ENCODE assay signal across 20 cellular contexts in the genomic region with DNA sequence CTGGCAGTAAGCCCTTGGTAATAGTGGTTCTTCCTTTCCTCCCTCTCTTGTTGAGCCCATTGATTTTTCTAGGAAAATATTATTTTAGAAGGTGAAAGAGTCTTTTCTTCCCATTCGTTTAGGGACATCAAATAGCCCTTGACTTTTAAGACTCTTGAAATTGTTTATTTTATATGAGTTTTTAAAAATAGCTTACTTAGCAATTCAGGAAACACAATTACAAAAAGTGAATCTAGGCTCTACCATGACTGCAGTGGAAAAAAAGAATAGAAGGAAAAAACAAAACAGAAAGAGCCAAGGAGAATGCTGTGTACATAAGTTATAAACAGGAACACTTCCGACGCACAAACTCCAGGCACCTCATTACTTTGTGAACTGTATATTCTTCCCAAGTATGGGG.
DNase-seq lines count a peak whose midpoint lies in the region; ATAC-seq, FAIRE-seq and TF ChIP-seq lines count a peak whose summit lies in the region.
"Had no signal": no experiment of that assay in that cellular context is flagged by ENCODE, and none has a peak within 500 bp of the region (broad histone marks: within the 10 kb centered on the region; RNA-seq: fewer than 3 reads in every experiment).

No MANE protein-coding gene starts in this region.

- no peak for TF ChIP-seq POLR2A in HepG2 (IDR thresholded peaks at IDR 0.05; ENCODE audit: insufficient read depth in 1 of 2, low read depth in 2 of 2, low read length in 2 of 2)
- no peak for TF ChIP-seq POLR2A in transverse colon (IDR thresholded peaks at IDR 0.05)

- TF ChIP-seq RAD21 in HepG2 (CRISPR knock-in tag; IDR thresholded peaks at IDR 0.05) = no peak

- H3K4me1 Mint-ChIP-seq in HFFc6 (ENCODE audit: low read depth) = peaks cover 28% of the 10 kb centered on the region
- no peaks in the 10 kb centered on the region for H3K4me1 Mint-ChIP-seq in CD8-positive, alpha-beta T cell (ENCODE audit: low read depth)
- H3K4me1 Mint-ChIP-seq: CD8-positive, alpha-beta memory T cell; IgD-negative memory B cell had no signal

- H3K27me3 Mint-ChIP-seq in HFFc6 (ENCODE audit: insufficient read depth) = no peaks in the 10 kb centered on the region
- H3K27me3 Mint-ChIP-seq in CD8-positive, alpha-beta T cell (ENCODE audit: low read depth) = peaks cover 2% of the 10 kb centered on the region

- peak overlapping the region in 1 of 2 donors; percentile 64 for H3K9ac ChIP-seq in colonic mucosa (ENCODE audit: low read depth in 2 of 2, low read length in 2 of 2)
- no peak overlapping the region for H3K9ac ChIP-seq in HepG2 (ENCODE audit: insufficient read depth, low read depth, low read length)
- H3K9ac ChIP-seq: BLaER1 treated with 17β-estradiol and CSF1 and Interleukin-3, amounts not matched to agents 10 nM and 100 nM had no signal

- H3K4me2 ChIP-seq in HepG2 (ENCODE audit: low read depth, low read length) = no peak overlapping the region
- H3K4me2 ChIP-seq: BLaER1 treated with 17β-estradiol and CSF1 and Interleukin-3, amounts not matched to agents 10 nM and 100 nM had no signal

- H3K36me3 Mint-ChIP-seq in HFFc6 (ENCODE audit: low read depth) = 0 out of 2 replicates have a peak, but pooled peaks cover 6% of the 10 kb centered on the region
- H3K36me3 Mint-ChIP-seq in CD8-positive, alpha-beta T cell = no peaks in the 10 kb centered on the region
- H3K36me3 Mint-ChIP-seq: CD8-positive, alpha-beta memory T cell; IgD-negative memory B cell had no signal

- no peak for ATAC-seq in HepG2
- no peak for ATAC-seq in upper lobe of right lung
- no peak for ATAC-seq in CD8-positive, alpha-beta T cell
- ATAC-seq: SK-N-SH treated with all-trans-retinoic acid at 6 μM for 48 hours had no signal

- no TSS peak for BruUV-seq in HepG2 (replicated peaks; lab: Mats Ljungman, UMichigan)

- no peak for DNase-seq in HFFc6
- DNase-seq in colonic mucosa = no peak
- no peak for DNase-seq in HepG2 (ENCODE audit: low spot score)
- DNase-seq in transverse colon = no peak
- DNase-seq in KBM-7 = no peak
- DNase-seq in upper lobe of right lung = no peak
- DNase-seq in CD8-positive, alpha-beta T cell = no peak
- DNase-seq: CD8-positive, alpha-beta memory T cell; DND-41; NCI-H1092 treated with DMSO at 0.1 percent for 48 hours; NCI-H146; NCI-H2081 treated with DMSO at 0.1 percent for 48 hours; NCI-H510A; NCI-H774; SHP77 treated with DMSO at 0.1 percent for 48 hours had no signal

- no peak overlapping the region for H2AFZ ChIP-seq in HepG2 (ENCODE audit: low read length)

- no peak overlapping the region for H3K4me3 ChIP-seq in colonic mucosa
- no peak overlapping the region for H3K4me3 ChIP-seq in HepG2 (replicated peaks in 1 of 3; ENCODE audit: insufficient read depth in 1 of 3, low read depth in 2 of 3, low read length in 3 of 3)
- H3K4me3 ChIP-seq in transverse colon = no peak overlapping the region
- H3K4me3 ChIP-seq in upper lobe of right lung = no peak overlapping the region
- H3K4me3 ChIP-seq in CD8-positive, alpha-beta T cell (ENCODE audit: low read depth, low read length) = no peak overlapping the region
- H3K4me3 ChIP-seq: BLaER1 treated with 17β-estradiol and CSF1 and Interleukin-3, amounts not matched to agents 10 nM and 100 nM had no signal

- no peaks in the 10 kb centered on the region for H3K36me3 ChIP-seq in colonic mucosa
- H3K36me3 ChIP-seq in HepG2 (replicated peaks in 1 of 2; ENCODE audit: control insufficient read depth in 1 of 2, insufficient read depth in 2 of 2, low read length in 2 of 2) = no peaks in the 10 kb centered on the region
- H3K36me3 ChIP-seq in transverse colon = no peaks in the 10 kb centered on the region
- no peaks in the 10 kb centered on the region for H3K36me3 ChIP-seq in upper lobe of right lung
- H3K36me3 ChIP-seq in CD8-positive, alpha-beta T cell (ENCODE audit: insufficient read depth, low read length) = no peaks in the 10 kb centered on the region
- H3K36me3 ChIP-seq: BLaER1 treated with 17β-estradiol and CSF1 and Interleukin-3, amounts not matched to agents 10 nM and 100 nM had no signal

- POLR2A ChIA-PET in HepG2 (lab: Yijun Ruan, JAX) = no interaction called here
- POLR2A ChIA-PET in CD8-positive, alpha-beta T cell (lab: Charles Lee) = no interaction called here

- no peaks in the 10 kb centered on the region for H3K9me3 Mint-ChIP-seq in HFFc6
- no peaks in the 10 kb centered on the region for H3K9me3 Mint-ChIP-seq in CD8-positive, alpha-beta T cell
- H3K9me3 Mint-ChIP-seq: CD8-positive, alpha-beta memory T cell had no signal

- TF ChIP-seq EP300 in HepG2 (IDR thresholded peaks at IDR 0.05; ENCODE audit: low read depth in 2 of 2, low read length in 2 of 2) = no peak
- no peak for TF ChIP-seq EP300 in HepG2 (CRISPR knock-in tag; IDR thresholded peaks at IDR 0.05; ENCODE audit: borderline replicate concordance)
- no peak for TF ChIP-seq EP300 in transverse colon (IDR thresholded peaks at IDR 0.05; ENCODE audit: low read depth)

- H3K79me2 ChIP-seq in HepG2 (ENCODE audit: insufficient read depth, low read length) = no peaks in the 10 kb centered on the region

- in situ Hi-C loops in HepG2 (cut with HindIII; ENCODE audit: extremely low pct_ligation_motif_present, low pct_unique_long_range_greater_than_20kb) (no loop called here), transverse colon (cut with MboI; ENCODE audit: low pct_ligation_motif_present in 1 of 4, low pct_unique_long_range_greater_than_20kb in 1 of 4, low sequenced_read_pairs in 3 of 4) (no loop called here), KBM-7 (cut with MboI; ENCODE audit: low pct_unique_long_range_greater_than_20kb, low sequenced_read_pairs) (no loop called here)

- CTCF ChIA-PET in HepG2 (lab: Yijun Ruan, JAX; ENCODE audit: low intra/inter-chr PET ratio, low total read pairs) = no interaction called here
- CTCF ChIA-PET in CD8-positive, alpha-beta T cell (lab: Charles Lee) = no interaction called here

- peak overlapping the region; percentile 74 for H3K27ac ChIP-seq in colonic mucosa
- no peak overlapping the region for H3K27ac ChIP-seq in HepG2 (ENCODE audit: extremely low read length, insufficient read depth, low read length)
- H3K27ac ChIP-seq in transverse colon = peak overlapping the region; percentile 70 to 82 (median 74)
- H3K27ac ChIP-seq in upper lobe of right lung = no peak overlapping the region
- no peak overlapping the region for H3K27ac ChIP-seq in CD8-positive, alpha-beta T cell (ENCODE audit: low read depth, low read length)
- H3K27ac ChIP-seq: BLaER1 treated with 17β-estradiol and CSF1 and Interleukin-3, amounts not matched to agents 10 nM and 100 nM; HL-60 had no signal

- intact Hi-C loops in colonic mucosa (cut with DNase I) = no loop called here
- intact Hi-C loops in HepG2 (cut with micrococcal nuclease; ENCODE audit: unreplicated experiment) = no loop called here
- intact Hi-C loops in transverse colon (cut with DNase I; ENCODE audit: low total_unique reads) = no loop called here
- intact Hi-C loops in upper lobe of right lung (cut with DNase I) = no loop called here
- intact Hi-C loops in CD8-positive, alpha-beta T cell (cut with DNase I, micrococcal nuclease) = no loop called here

- TF ChIP-seq CTCF in HFFc6 (IDR thresholded peaks at IDR 0.05) (no peak), colonic mucosa (IDR thresholded peaks at IDR 0.05) (no peak), HepG2 (CRISPR knock-in tag; IDR thresholded peaks at IDR 0.05) (no peak), transverse colon (IDR thresholded peaks at IDR 0.05) (no peak), upper lobe of right lung (IDR thresholded peaks at IDR 0.05) (no peak)
- no peak for TF ChIP-seq CTCF in CD8-positive, alpha-beta T cell (IDR thresholded peaks at IDR 0.05)

- H3K9me3 ChIP-seq in colonic mucosa = no peaks in the 10 kb centered on the region
- H3K9me3 ChIP-seq in HepG2 (ENCODE audit: low read length) = no peaks in the 10 kb centered on the region
- no peaks in the 10 kb centered on the region for H3K9me3 ChIP-seq in transverse colon
- H3K9me3 ChIP-seq in upper lobe of right lung = no peaks in the 10 kb centered on the region
- no peaks in the 10 kb centered on the region for H3K9me3 ChIP-seq in CD8-positive, alpha-beta T cell (ENCODE audit: low read length)
- H3K9me3 ChIP-seq: BLaER1 treated with 17β-estradiol and CSF1 and Interleukin-3, amounts not matched to agents 10 nM and 100 nM had no signal

- H3K4me3 Mint-ChIP-seq in HFFc6 = peak overlapping the region; percentile 59; the same call in 1 of the 2 replicates
- no peak overlapping the region for H3K4me3 Mint-ChIP-seq in CD8-positive, alpha-beta T cell
- H3K4me3 Mint-ChIP-seq: CD8-positive, alpha-beta memory T cell; IgD-negative memory B cell had no signal

- H3K27ac Mint-ChIP-seq in HFFc6 = peak overlapping the region; percentile 60
- H3K27ac Mint-ChIP-seq in CD8-positive, alpha-beta T cell = no peak overlapping the region
- H3K27ac Mint-ChIP-seq: CD8-positive, alpha-beta memory T cell; IgD-negative memory B cell had no signal

- 60% methylated on average over 3 of the region's 3 CpGs for WGBS in HepG2 (ENCODE audit: low lambda C conversion rate)
- WGBS in transverse colon (ENCODE audit: low coverage in 1 of 2), 2 donors = 24 to 28% methylated on average over 3 of the region's 3 CpGs

- no peaks in the 10 kb centered on the region for H4K20me1 ChIP-seq in HepG2 (ENCODE audit: insufficient read depth, low read length)
- H4K20me1 ChIP-seq: BLaER1 treated with 17β-estradiol and CSF1 and Interleukin-3, amounts not matched to agents 10 nM and 100 nM had no signal

- no peaks in the 10 kb centered on the region for H3K4me1 ChIP-seq in colonic mucosa
- H3K4me1 ChIP-seq in HepG2 (ENCODE audit: insufficient read depth, low read length) = peaks cover 17% of the 10 kb centered on the region
- H3K4me1 ChIP-seq in transverse colon = peaks cover 0 to 24% (median 2%) of the 10 kb centered on the region in 4 donors
- H3K4me1 ChIP-seq in upper lobe of right lung = no peaks in the 10 kb centered on the region
- H3K4me1 ChIP-seq in CD8-positive, alpha-beta T cell (ENCODE audit: insufficient read depth, low read length) = no peaks in the 10 kb centered on the region
- H3K4me1 ChIP-seq: BLaER1 treated with 17β-estradiol and CSF1 and Interleukin-3, amounts not matched to agents 10 nM and 100 nM had no signal

- H3K27me3 ChIP-seq in colonic mucosa (no peaks in the 10 kb centered on the region), HepG2 (ENCODE audit: control insufficient read depth in 1 of 2, insufficient read depth in 2 of 2, low read length in 2 of 2) (no peaks in the 10 kb centered on the region), transverse colon (no peaks in the 10 kb centered on the region), upper lobe of right lung (no peaks in the 10 kb centered on the region)
- H3K27me3 ChIP-seq in CD8-positive, alpha-beta T cell (ENCODE audit: insufficient read depth, low read length) = no peaks in the 10 kb centered on the region
- H3K27me3 ChIP-seq: BLaER1 treated with 17β-estradiol and CSF1 and Interleukin-3, amounts not matched to agents 10 nM and 100 nM had no signal

- FAIRE-seq in HepG2 (lab: Jason Lieb, UNC) = no peak
- FAIRE-seq: H1 had no signal

Comparison
In these comparisons a context has a peak if more than half of its experiments do, and no peak if none do; other contexts are left out.
1. H3K27ac ChIP-seq: peak in colonic mucosa (single experiment) and transverse colon (4 of 4); none in HepG2 (single experiment), upper lobe of right lung (single experiment) and CD8-positive, alpha-beta T cell (single experiment).